Comparison of ENCODE assay signal across 8 cellular contexts in the genomic region with DNA sequence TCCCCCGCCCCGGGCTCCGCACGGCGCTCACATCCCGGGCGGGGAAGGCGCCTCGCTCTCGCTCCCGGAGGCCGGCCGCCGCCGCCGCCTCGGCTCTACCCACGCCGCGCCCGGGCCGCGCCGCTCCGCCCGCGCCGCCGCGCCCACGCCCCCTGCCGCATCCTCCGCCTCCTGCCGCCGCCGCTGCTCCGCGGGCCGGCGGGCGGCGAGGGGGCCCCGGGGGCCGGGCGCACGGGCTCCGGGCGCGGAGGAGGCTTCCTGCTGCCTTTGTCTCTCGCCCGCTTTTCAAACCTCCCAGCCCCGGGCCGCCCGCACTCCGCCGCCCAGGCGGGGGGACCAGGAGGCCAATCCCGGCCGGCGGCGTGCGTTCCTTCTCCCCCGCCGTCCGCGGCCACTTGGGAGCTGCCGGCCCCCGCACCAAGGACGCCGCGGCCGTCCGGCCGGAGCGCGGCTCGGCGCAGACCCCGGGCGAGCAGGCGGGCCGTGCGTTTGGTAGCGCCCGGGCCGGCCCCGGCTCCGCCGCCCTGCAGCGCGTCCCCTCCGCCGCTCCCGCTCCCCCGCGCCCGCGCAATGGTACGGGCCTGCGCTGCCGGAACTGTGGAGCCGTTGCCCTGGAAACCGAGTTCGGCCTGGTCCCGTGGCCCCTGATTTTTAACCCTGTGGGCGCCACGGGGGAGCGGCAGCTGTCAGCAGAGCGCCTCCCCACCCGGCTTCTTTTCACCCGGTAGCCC. TPM values are rescaled to one million over a fixed set of nuclear protein-coding genes. Genes with fewer than 3 reads are reported as not detected.
DNase-seq lines count a peak whose midpoint lies in the region; ATAC-seq and TF ChIP-seq lines count a peak whose summit lies in the region.

TSS of gene FBXL14 (minus strand) at position 287 of the 731 bp plus-strand sequence. CDS start 515 bp downstream, outside the sequence.

- peak; percentile 91 to 93 (median 92) for DNase-seq in CD4-positive, alpha-beta memory T cell
- peak; percentile 68 for DNase-seq in HS-27A (ENCODE audit: low read depth)
- DNase-seq in NOMO-1 (lab: John Stamatoyannopoulos, UW; ENCODE audit: unreplicated experiment in 2 of 2) = peak; percentile 83 to 86
- DNase-seq in activated CD8-positive, alpha-beta memory T cell treated with anti-CD3 and anti-CD28 coated beads, Interleukin-2, amount 50 U/mL, for 1 hour (ENCODE audit: extremely low read depth) = peak; percentile 77
- DNase-seq in endodermal cell = peak; percentile 98
- DNase-seq in mesothelial cell of epicardium (ENCODE audit: low spot score in 2 of 2, unreplicated experiment in 2 of 2) = peak; percentile 76 to 88
- DNase-seq in stimulated activated CD8-positive, alpha-beta memory T cell treated with anti-CD3 and anti-CD28 coated beads, Interleukin-15, amount 100 ng/mL, for 4 hours (ENCODE audit: low read depth in 2 of 2) = peak; percentile 76 to 80

- H3K4me3 ChIP-seq in CD4-positive, alpha-beta memory T cell (ENCODE audit: low read length in 2 of 2) = peak within 1 kb of the TSS; percentile 77 to 95
- peak within 1 kb of the TSS; percentile 84 for H3K4me3 ChIP-seq in endodermal cell (ENCODE audit: low read length)

- H3K36me3 Mint-ChIP-seq in CD4-positive, alpha-beta memory T cell = peaks cover 9 to 26% of the 10 kb centered on the region in 2 donors
- peaks cover 4% of the 10 kb centered on the region for H3K36me3 Mint-ChIP-seq in endodermal cell (ENCODE audit: low read depth)
- H3K36me3 Mint-ChIP-seq in mesothelial cell of epicardium = no peaks in the 10 kb centered on the region

- ATAC-seq in GM19467 (IDR thresholded peaks at IDR 0.05; ENCODE audit: unreplicated experiment) = peak; percentile 54

- intact Hi-C loops in CD4-positive, alpha-beta memory T cell (cut with micrococcal nuclease) = loop anchor here (1.0 to 10.0 kb wide), 9 partner anchors 62 to 1140 kb away; partner anchors contain the start of genes B4GALNT3, ERC1, RAD52 and WNK1

- H3K27me3 Mint-ChIP-seq in CD4-positive, alpha-beta memory T cell = no peaks in the 10 kb centered on the region
- peaks cover 66% of the 10 kb centered on the region for H3K27me3 Mint-ChIP-seq in endodermal cell (ENCODE audit: insufficient read depth)
- no peaks in the 10 kb centered on the region for H3K27me3 Mint-ChIP-seq in mesothelial cell of epicardium (ENCODE audit: low read depth)

- H3K9me3 ChIP-seq in CD4-positive, alpha-beta memory T cell (ENCODE audit: control insufficient read depth in 1 of 2, low read length in 2 of 2) = no peaks in the 10 kb centered on the region
- H3K9me3 ChIP-seq in endodermal cell (ENCODE audit: control insufficient read depth, low read length) = no peaks in the 10 kb centered on the region

- H3K4me1 ChIP-seq in CD4-positive, alpha-beta memory T cell (ENCODE audit: insufficient read depth, low read length) = peaks cover 42% of the 10 kb centered on the region
- H3K4me1 ChIP-seq in endodermal cell (ENCODE audit: control insufficient read depth, insufficient read depth, low read length) = peaks cover 13% of the 10 kb centered on the region

- peak within 1 kb of the TSS; percentile 92 to 96 (median 94) for H3K4me3 Mint-ChIP-seq in CD4-positive, alpha-beta memory T cell
- H3K4me3 Mint-ChIP-seq in endodermal cell (peak within 1 kb of the TSS; percentile 73), mesothelial cell of epicardium (peak within 1 kb of the TSS; percentile 80)

- CTCF ChIA-PET in CD4-positive, alpha-beta memory T cell (lab: Charles Lee; ENCODE audit: partially characterized antibody) = interaction anchor here (2.7 to 3.5 kb wide), 4 partner anchors 8 to 477 kb away, joined by 23 to 41 read pairs (median 34); no protein-coding TSS in a partner anchor

- TF ChIP-seq CTCF in endodermal cell (conservative IDR thresholded peaks at IDR 0.05) = no peak
- TF ChIP-seq CTCF in mesothelial cell of epicardium (IDR thresholded peaks at IDR 0.05; ENCODE audit: unreplicated experiment) = no peak

- peaks cover 0 to 2% (median 0%) of the 10 kb centered on the region in 8 donors for H3K9me3 Mint-ChIP-seq in CD4-positive, alpha-beta memory T cell
- H3K9me3 Mint-ChIP-seq in endodermal cell = no peaks in the 10 kb centered on the region
- peaks cover 4% of the 10 kb centered on the region for H3K9me3 Mint-ChIP-seq in mesothelial cell of epicardium

- peaks cover 34 to 67% (median 42%) of the 10 kb centered on the region in 4 donors for H3K4me1 Mint-ChIP-seq in CD4-positive, alpha-beta memory T cell
- peaks cover 45% of the 10 kb centered on the region for H3K4me1 Mint-ChIP-seq in endodermal cell
- peaks cover 50% of the 10 kb centered on the region for H3K4me1 Mint-ChIP-seq in mesothelial cell of epicardium

- 0% methylated on average over 18 to 111 of the region's 111 CpGs for whole genome bisulfite sequencing in endodermal cell (ENCODE audit: insufficient coverage in 1 of 2, insufficient read length in 1 of 2), 2 experiments

- no peaks in the 10 kb centered on the region for H3K27me3 ChIP-seq in CD4-positive, alpha-beta memory T cell (ENCODE audit: insufficient read depth, low read length)
- peaks cover 45% of the 10 kb centered on the region for H3K27me3 ChIP-seq in endodermal cell (ENCODE audit: control insufficient read depth, insufficient read depth, low read length, poor library complexity, severe bottlenecking)

- no peaks in the 10 kb centered on the region for H3K36me3 ChIP-seq in CD4-positive, alpha-beta memory T cell (ENCODE audit: insufficient read depth, low read length)
- H3K36me3 ChIP-seq in endodermal cell (ENCODE audit: control insufficient read depth, insufficient read depth, low read length) = no peaks in the 10 kb centered on the region

- POLR2A ChIA-PET in CD4-positive, alpha-beta memory T cell (lab: Charles Lee; ENCODE audit: partially characterized antibody) = interaction anchor here (0.7 to 8.3 kb wide), 13 partner anchors 8 to 1211 kb away, joined by 3 to 142 read pairs (median 11); partner anchors contain the start of genes ERC1, RAD52 and WNK1

- H3K27ac Mint-ChIP-seq in CD4-positive, alpha-beta memory T cell = peak within 1 kb of the TSS; percentile 92 to 99 (median 98)
- H3K27ac Mint-ChIP-seq in endodermal cell (peak within 1 kb of the TSS; percentile 68), mesothelial cell of epicardium (peak within 1 kb of the TSS; percentile 88)

- H3K27ac ChIP-seq in CD4-positive, alpha-beta memory T cell (ENCODE audit: low read depth, low read length) = peak within 1 kb of the TSS; percentile 68
- H3K27ac ChIP-seq in endodermal cell (ENCODE audit: low read depth, low read length) = peak within 1 kb of the TSS; percentile 84

- H3K9ac ChIP-seq in endodermal cell (ENCODE audit: extremely low read depth, low read length, poor library complexity, severe bottlenecking) = peak within 1 kb of the TSS; percentile 44

RNA-seq across cellular contexts. Expression of gene FBXL14, which starts in this region (rescaled TPM):
- total RNA-seq in CD4-positive, alpha-beta memory T cell = 10 to 100 TPM; 41.6 to 43.4 TPM
- 10 to 100 TPM; 14.6 to 29.2 TPM for polyA plus RNA-seq in CD4-positive, alpha-beta memory T cell
- total RNA-seq in endodermal cell = 10 to 100 TPM in 1 of 2 donors, 1 to 10 TPM in 1; 10.0 to 20.4 TPM
- 18.1 TPM for polyA plus RNA-seq in endodermal cell (2013, experiment 1 of 2)
- 16.8 TPM for polyA plus RNA-seq in endodermal cell (2013, experiment 2 of 2)
- 14.1 to 14.8 TPM (median 14.3 TPM) in 3 replicates for total RNA-seq in mesothelial cell of epicardium

Comparison
In these comparisons a context has a peak if more than half of its experiments do, and no peak if none do; other contexts are left out.
1. Peak in every context shown above with its lines: DNase-seq, ATAC-seq, H3K4me3 ChIP-seq and H3K27ac ChIP-seq.